2 cellular contexts compared by ENCODE assay signal in the genomic region with DNA sequence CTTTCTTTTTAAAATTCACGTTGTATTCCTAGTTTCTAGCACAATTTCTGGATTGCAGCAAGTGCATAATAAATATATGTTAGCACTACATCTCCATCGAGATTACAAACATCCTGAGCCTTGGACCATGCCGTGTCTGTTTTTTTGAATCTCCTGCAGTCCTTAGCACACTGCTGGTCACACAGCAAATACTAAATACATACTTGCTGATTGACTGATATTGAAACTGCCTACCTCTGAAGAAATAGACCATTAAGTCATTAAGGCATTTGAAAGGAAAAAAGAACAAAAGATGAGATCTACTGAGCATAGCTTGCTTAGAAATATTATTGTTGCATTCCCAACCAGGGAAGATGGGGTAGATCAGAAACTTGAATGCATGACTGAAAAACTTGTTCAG.
TF ChIP-seq lines count a peak whose summit lies in the region.

No MANE protein-coding gene starts in this region.

TF ChIP-seq in IMR-90, 13 proteins besides CTCF, POLR2A, EP300 and RAD21:
- TF ChIP-seq MXI1 (IDR thresholded peaks at IDR 0.05; ENCODE audit: borderline replicate concordance, low read depth, low read length) = no peak
- no peak for TF ChIP-seq NFE2L2 (IDR thresholded peaks at IDR 0.05; ENCODE audit: low read depth, low read length)
- TF ChIP-seq, protein P1, sequence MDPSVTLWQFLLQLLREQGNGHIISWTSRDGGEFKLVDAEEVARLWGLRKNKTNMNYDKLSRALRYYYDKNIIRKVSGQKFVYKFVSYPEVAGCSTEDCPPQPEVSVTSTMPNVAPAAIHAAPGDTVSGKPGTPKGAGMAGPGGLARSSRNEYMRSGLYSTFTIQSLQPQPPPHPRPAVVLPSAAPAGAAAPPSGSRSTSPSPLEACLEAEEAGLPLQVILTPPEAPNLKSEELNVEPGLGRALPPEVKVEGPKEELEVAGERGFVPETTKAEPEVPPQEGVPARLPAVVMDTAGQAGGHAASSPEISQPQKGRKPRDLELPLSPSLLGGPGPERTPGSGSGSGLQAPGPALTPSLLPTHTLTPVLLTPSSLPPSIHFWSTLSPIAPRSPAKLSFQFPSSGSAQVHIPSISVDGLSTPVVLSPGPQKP (IDR thresholded peaks at IDR 0.05; ENCODE audit: borderline replicate concordance, low read depth, low read length) = no peak
- no peak for TF ChIP-seq MAZ (IDR thresholded peaks at IDR 0.05; ENCODE audit: borderline replicate concordance, low read depth, low read length)
- TF ChIP-seq CHD1 (IDR thresholded peaks at IDR 0.05; ENCODE audit: low read depth, low read length) = no peak
- TF ChIP-seq CEBPB (IDR thresholded peaks at IDR 0.05; ENCODE audit: low read depth, low read length) = no peak

TF ChIP-seq in endothelial cell of umbilical vein, 7 proteins besides CTCF, POLR2A, EP300 and RAD21:
- TF ChIP-seq, protein P2, sequence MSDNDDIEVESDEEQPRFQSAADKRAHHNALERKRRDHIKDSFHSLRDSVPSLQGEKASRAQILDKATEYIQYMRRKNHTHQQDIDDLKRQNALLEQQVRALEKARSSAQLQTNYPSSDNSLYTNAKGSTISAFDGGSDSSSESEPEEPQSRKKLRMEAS (IDR thresholded peaks at IDR 0.05; ENCODE audit: insufficient read depth, insufficient read length) = no peak
- TF ChIP-seq FOS (IDR thresholded peaks at IDR 0.05; ENCODE audit: borderline replicate concordance, insufficient read depth, low read length) (no peak), MYC (IDR thresholded peaks at IDR 0.05; ENCODE audit: low read depth, low read length) (no peak), EZH2 (IDR thresholded peaks at IDR 0.05; ENCODE audit: borderline replicate concordance, low read depth, low read length, severe bottlenecking) (no peak), JUN (IDR thresholded peaks at IDR 0.05; ENCODE audit: borderline replicate concordance, insufficient read depth, insufficient read length, low read depth) (no peak)
